Comparison of ENCODE assay signal across 10 cellular contexts in genomic region chr15:60480149-60480548, GRCh38. TPM values are rescaled to one million over a fixed set of nuclear protein-coding genes. Genes with fewer than 3 reads are reported as not detected.
DNase-seq lines count a peak whose midpoint lies in the region; ATAC-seq, FAIRE-seq and TF ChIP-seq lines count a peak whose summit lies in the region.
"Had no signal": no experiment of that assay in that cellular context is flagged by ENCODE, and none has a peak within 500 bp of the region (broad histone marks: within the 10 kb centered on the region; RNA-seq: fewer than 3 reads in every experiment).

No MANE protein-coding gene starts in this region.

- no peak for TF ChIP-seq EP300 in GM12878 (IDR thresholded peaks at IDR 0.05; ENCODE audit: borderline replicate concordance in 1 of 2, control insufficient read depth in 1 of 2, low read depth in 2 of 2, low read length in 2 of 2)

- H3K9me3 ChIP-seq in KOPT-K1 (ENCODE audit: insufficient read depth, low read length, poor library complexity, severe bottlenecking) (no peaks in the 10 kb centered on the region), GM12878 (replicated peaks; ENCODE audit: control insufficient read depth, insufficient read depth, low read length) (no peaks in the 10 kb centered on the region), smooth muscle cell (replicated peaks; ENCODE audit: low read depth) (no peaks in the 10 kb centered on the region)

- intact Hi-C loops in GM12878 (cut with micrococcal nuclease; ENCODE audit: unreplicated experiment), result no loop called here

- peak; percentile 22 for DNase-seq in GM06990 (ENCODE audit: extremely low read depth, insufficient read length)
- DNase-seq in GM12878 (ENCODE audit: low read depth, low spot score), result peak; percentile 31
- DNase-seq in nephron progenitor cell, result no peak
- no peak for DNase-seq in SIG-M5 (lab: John Stamatoyannopoulos, UW)
- no peak for DNase-seq in NAMALWA (ENCODE audit: low spot score)
- no peak for DNase-seq in smooth muscle cell (lab: John Stamatoyannopoulos, UW; ENCODE audit: unreplicated experiment)
- DNase-seq: DMS79; stimulated activated CD8-positive, alpha-beta memory T cell treated with anti-CD3 and anti-CD28 coated beads, Interleukin-4, amount 100 ng/mL, for 48 hours had no signal

- H3K36me3 ChIP-seq in GM06990 (ENCODE audit: control insufficient read depth, insufficient read depth, low read length) (peaks cover 2% of the 10 kb centered on the region; the same call in 1 of the 2 replicates), KOPT-K1 (ENCODE audit: insufficient read depth, low read length) (peaks cover 19% of the 10 kb centered on the region), GM12878 (ENCODE audit: control insufficient read depth in 2 of 2, insufficient read depth in 2 of 2, low read length in 1 of 2) (no peaks in the 10 kb centered on the region), smooth muscle cell (ENCODE audit: low read depth) (no peaks in the 10 kb centered on the region)

- no peaks in the 10 kb centered on the region for H3K9me3 Mint-ChIP-seq in nephron progenitor cell

- H4K20me1 ChIP-seq in GM12878 (ENCODE audit: control insufficient read depth, insufficient read depth), result no peaks in the 10 kb centered on the region
- H4K20me1 ChIP-seq in smooth muscle cell (ENCODE audit: low read depth), result no peaks in the 10 kb centered on the region

- no TSS peak for BruUV-seq in GM12878 (replicated peaks; lab: Mats Ljungman, UMichigan)

- in situ Hi-C loops in GM12878 (cut with MboI), result no loop called here

- H2AFZ ChIP-seq in GM12878 (ENCODE audit: control insufficient read depth, low read depth, low read length) (peak overlapping the region; percentile 96), smooth muscle cell (ENCODE audit: low read depth) (no peak overlapping the region)

- peak; percentile 30 for ATAC-seq in GM12878
- no peak for ATAC-seq in HG02759 (IDR thresholded peaks at IDR 0.05; ENCODE audit: unreplicated experiment)

- POLR2A ChIA-PET in GM12878 (lab: Charles Lee), result no interaction called here

- H3F3A ChIP-seq in smooth muscle cell (ENCODE audit: low read depth), result peaks cover 4% of the 10 kb centered on the region

- no peak for TF ChIP-seq CTCF in GM06990 (IDR thresholded peaks at IDR 0.05; ENCODE audit: insufficient read depth, low read length, poor library complexity, severe bottlenecking)
- no peak for TF ChIP-seq CTCF in GM12878 (IDR thresholded peaks at IDR 0.05 in 2 of 3, conservative IDR thresholded peaks at IDR 0.05 in 1 of 3; ENCODE audit: control insufficient read depth in 2 of 3, extremely low read depth in 1 of 3, insufficient read depth in 1 of 3, low read depth in 3 of 3, low read length in 3 of 3)
- TF ChIP-seq CTCF in nephron progenitor cell (IDR thresholded peaks at IDR 0.05), result no peak
- TF ChIP-seq CTCF in smooth muscle cell (IDR thresholded peaks at IDR 0.05; ENCODE audit: borderline replicate concordance, insufficient read depth, poor library complexity, severe bottlenecking), result no peak

- peaks cover 38% of the 10 kb centered on the region for H3K4me1 Mint-ChIP-seq in nephron progenitor cell

- no peak for FAIRE-seq in GM12878 (lab: Jason Lieb, UNC)

- H3K27me3 Mint-ChIP-seq in nephron progenitor cell (ENCODE audit: low read depth, poor library complexity), result peaks cover 4% of the 10 kb centered on the region

- SMC1A ChIA-PET in GM12878 (lab: Charles Lee; ENCODE audit: uncharacterized antibody, unreplicated experiment), result interaction anchor here (0.8 to 1.3 kb wide), 11 partner anchors 9 to 419 kb away, joined by 3 to 6 read pairs (median 3); no protein-coding TSS in a partner anchor

- peaks cover 38% of the 10 kb centered on the region for H3K79me2 ChIP-seq in GM12878 (ENCODE audit: control insufficient read depth, insufficient read depth, low read length)
- peaks cover 21% of the 10 kb centered on the region for H3K79me2 ChIP-seq in smooth muscle cell (ENCODE audit: low read depth)

- no peak for TF ChIP-seq POLR2A in GM12878 (IDR thresholded peaks at IDR 0.05; ENCODE audit: low read depth, low read length)

- H3K9ac ChIP-seq in GM12878 (ENCODE audit: control insufficient read depth, insufficient read depth, low read length) (peak overlapping the region; percentile 96; the same call in 1 of the 2 replicates), smooth muscle cell (ENCODE audit: low read depth) (no peak overlapping the region)

- CTCF ChIA-PET in GM12878 (lab: Yijun Ruan, JAX), result interaction anchor here (0.6 to 2.4 kb wide), 6 partner anchors 27 to 192 kb away, joined by 3 to 9 read pairs (median 4); no protein-coding TSS in a partner anchor

- H3K4me3 Mint-ChIP-seq in nephron progenitor cell, result peak overlapping the region; percentile 98

- H3K27ac Mint-ChIP-seq in nephron progenitor cell, result no peak overlapping the region

- no peak for TF ChIP-seq RAD21 in GM12878 (IDR thresholded peaks at IDR 0.05; ENCODE audit: insufficient read depth, low read depth, low read length)

- H3K4me2 ChIP-seq in GM12878 (ENCODE audit: control insufficient read depth, insufficient read depth) (peak overlapping the region; percentile 99), smooth muscle cell (no peak overlapping the region)

- 9% methylated on average over 1 of the region's 1 CpG for WGBS in GM12878 (ENCODE audit: insufficient coverage, insufficient replicate concordance, low lambda C conversion rate, missing lambda C conversion rate)
- 100% methylated on average over 1 of the region's 1 CpG for WGBS in smooth muscle cell (ENCODE audit: low lambda C conversion rate)

- RAD21 ChIA-PET in GM12878 (lab: Charles Lee; ENCODE audit: unreplicated experiment), result interaction anchor here (0.8 to 1.3 kb wide), 2 partner anchors 22 to 436 kb away, joined by 3 to 4 read pairs; no protein-coding TSS in a partner anchor

- peak overlapping the region; percentile 96 for H3K4me3 ChIP-seq in GM06990 (replicated peaks; ENCODE audit: low read depth, low read length)
- H3K4me3 ChIP-seq in GM12878, result peak overlapping the region; percentile 88
- H3K4me3 ChIP-seq in smooth muscle cell, result no peak overlapping the region

- H3K36me3 Mint-ChIP-seq in nephron progenitor cell (ENCODE audit: low read depth), result no peaks in the 10 kb centered on the region

- peak overlapping the region; percentile 92 for H3K27ac ChIP-seq in KOPT-K1 (ENCODE audit: low read depth, low read length, poor library complexity, severe bottlenecking)
- peak overlapping the region; percentile 99 for H3K27ac ChIP-seq in GM12878 (ENCODE audit: control insufficient read depth, insufficient read depth)
- H3K27ac ChIP-seq in smooth muscle cell (ENCODE audit: low read depth), result no peak overlapping the region

- H3K27me3 ChIP-seq in GM06990 (replicated peaks; ENCODE audit: control insufficient read depth, insufficient read depth, low read length), result no peaks in the 10 kb centered on the region
- H3K27me3 ChIP-seq in GM12878 (replicated peaks in 1 of 2; ENCODE audit: control insufficient read depth in 2 of 2, insufficient read depth in 2 of 2, low read length in 1 of 2), result no peaks in the 10 kb centered on the region
- no peaks in the 10 kb centered on the region for H3K27me3 ChIP-seq in smooth muscle cell (ENCODE audit: low read depth)

- H3K4me1 ChIP-seq in GM12878 (ENCODE audit: control insufficient read depth, insufficient read depth, low read length) (peaks cover 13% of the 10 kb centered on the region), smooth muscle cell (ENCODE audit: low read depth) (peaks cover 21% of the 10 kb centered on the region)

TF ChIP-seq in GM12878, 131 proteins besides CTCF, POLR2A, EP300 and RAD21 (continues in another document):
- TF ChIP-seq PAX8 (IDR thresholded peaks at IDR 0.05), result no peak

RNA-seq across cellular contexts. Expression of gene ICE2, which starts 1.2 kb away (rescaled TPM):
- total RNA-seq in GM12878 (2013; cell fraction: nucleolus; rRNA removed), result 169 and 171 TPM in 2 replicates
- total RNA-seq in GM12878 (2014; rRNA removed) (43.2 and 44.7 TPM in 2 replicates), GM12878 (2014; rRNA removed; fragmentation: Illumina TruSeq; extraction: Trizol) (44.1 and 46.6 TPM in 2 replicates), GM12878 (2021) (46.8 and 56.2 TPM in 2 replicates), smooth muscle cell (17.3 and 30.7 TPM in 2 replicates)
- polyA plus RNA-seq in GM12878 (2011; ENCODE audit: low read depth), result 7.7 TPM
- polyA plus RNA-seq in GM12878 (2011; rRNA removed) (49.1 and 57.6 TPM in 2 replicates), GM12878 (2014; fragmentation: Illumina TruSeq; extraction: Trizol) (42.2 and 50.0 TPM in 2 replicates), GM12878 (2014; fragmentation: Nextera tagmentation; extraction: Ambion mirVana) (10 to 100 TPM; 14.2 to 18.7 TPM), GM12878 (2014; rRNA removed) (24.2 and 31.0 TPM in 2 replicates), GM12878 (2016; fragmentation: Nextera tagmentation; extraction: Ambion mirVana) (10 to 100 TPM; 61.5 to 62.0 TPM), smooth muscle cell (15.2 and 19.5 TPM in 2 replicates)
- 20.0 and 23.7 TPM in 2 replicates for polyA plus RNA-seq in GM12878 (2011; cell fraction: cytosol; rRNA removed)
- polyA plus RNA-seq in GM12878 (2011; cell fraction: nucleus; rRNA removed), result 43.7 and 47.8 TPM in 2 replicates
- 18.0 and 20.0 TPM in 2 replicates for polyA plus RNA-seq in GM12878 (2012)
- 51.6 and 52.4 TPM in 2 replicates for polyA minus RNA-seq in GM12878 (2011; rRNA and poly(A)+ RNA removed)
- polyA minus RNA-seq in GM12878 (2011; cell fraction: cytosol; rRNA and poly(A)+ RNA removed), result 17.4 and 20.8 TPM in 2 replicates
- polyA minus RNA-seq in GM12878 (2011; cell fraction: nucleus; rRNA and poly(A)+ RNA removed), result 43.2 and 92.9 TPM in 2 replicates

Comparison
In these comparisons a context has a peak if more than half of its experiments do, and no peak if none do; other contexts are left out.
1. DNase-seq: peak in GM06990 (single experiment) and GM12878 (single experiment); none in nephron progenitor cell (single experiment), SIG-M5 (single experiment), NAMALWA (single experiment) and smooth muscle cell (single experiment).